9 cellular contexts compared by ENCODE assay signal in the genomic region with DNA sequence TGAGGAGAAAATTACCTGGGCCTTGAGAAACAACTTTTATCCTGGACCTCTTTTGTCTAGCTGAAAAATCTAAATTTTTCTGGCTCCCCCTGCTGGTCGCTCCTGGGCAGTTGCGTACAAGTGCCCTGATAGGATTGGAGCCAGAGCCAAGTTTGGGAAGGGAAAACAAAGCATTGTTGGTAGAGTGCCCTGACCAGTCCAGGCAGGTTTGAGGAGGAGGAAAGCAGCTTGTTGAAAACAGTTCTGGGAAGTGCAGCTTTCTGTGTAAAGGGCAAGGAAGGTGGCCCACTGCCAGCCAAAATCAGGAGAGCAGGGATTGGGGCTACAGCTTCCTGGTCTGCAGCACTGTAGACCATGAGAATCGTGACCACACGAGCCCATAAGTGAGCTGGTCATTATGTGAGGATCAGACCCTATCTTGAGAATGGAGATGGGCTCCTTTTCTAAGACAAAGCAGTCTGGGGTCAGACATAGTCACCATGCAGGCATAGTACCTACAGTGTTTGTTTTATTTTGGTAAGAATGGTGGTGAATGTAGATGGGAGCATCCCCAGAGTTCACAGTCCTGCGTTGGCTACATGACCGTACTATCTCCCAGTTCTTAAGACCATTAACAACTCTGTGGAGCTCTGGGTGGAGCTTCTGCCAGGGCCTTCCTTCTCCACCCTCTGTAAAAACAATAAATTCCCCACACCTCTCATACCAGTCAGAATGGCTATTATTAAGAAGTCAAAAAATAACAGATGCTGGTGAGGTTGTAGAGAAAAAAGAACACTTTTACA. TPM values are rescaled to one million over a fixed set of nuclear protein-coding genes. Genes with fewer than 3 reads are reported as not detected.
DNase-seq lines count a peak whose midpoint lies in the region; ATAC-seq and TF ChIP-seq lines count a peak whose summit lies in the region.
"Had no signal": no experiment of that assay in that cellular context is flagged by ENCODE, and none has a peak within 500 bp of the region (broad histone marks: within the 10 kb centered on the region; RNA-seq: fewer than 3 reads in every experiment).

No MANE protein-coding gene starts in this region.

- no peaks in the 10 kb centered on the region for H3K36me3 ChIP-seq in left ventricle myocardium inferior
- H3K36me3 ChIP-seq in vagina: no peaks in the 10 kb centered on the region

- H3K4me3 ChIP-seq in left ventricle myocardium inferior: peak overlapping the region; percentile 5
- no peak overlapping the region for H3K4me3 ChIP-seq in vagina
- H3K4me3 ChIP-seq: SK-N-MC had no signal

- intact Hi-C loops in left ventricle myocardium inferior (cut with micrococcal nuclease) (no loop called here), posterior cingulate gyrus (cut with DNase I) (no loop called here), vagina (cut with DNase I) (no loop called here)

- no peaks in the 10 kb centered on the region for H3K27me3 ChIP-seq in left ventricle myocardium inferior (ENCODE audit: low read depth)
- no peaks in the 10 kb centered on the region for H3K27me3 ChIP-seq in vagina

- DNase-seq in DMS 273 treated with DMSO at 0.1 percent for 48 hours (lab: John Stamatoyannopoulos, UW) (peak; percentile 29), T follicular helper cell (ENCODE audit: low read depth) (peak; percentile 50), anterior cingulate cortex (lab: John Stamatoyannopoulos, UW) (peak in 44 of 58 donors; percentile 13 to 82 (median 47)), left ventricle myocardium inferior (peak; percentile 57), posterior cingulate gyrus (peak in 7 of 10 donors; percentile 50 to 94 (median 74)), vagina (ENCODE audit: extremely low spot score in 2 of 2) (no peak)

- H3K27ac ChIP-seq in left ventricle myocardium inferior (replicated peaks) (peak overlapping the region; percentile 63), vagina (peak overlapping the region; percentile 70)
- H3K27ac ChIP-seq: SK-N-MC had no signal

- no peak for TF ChIP-seq POLR2A in vagina (IDR thresholded peaks at IDR 0.05)

- H3K4me1 ChIP-seq in left ventricle myocardium inferior (peaks cover 11% of the 10 kb centered on the region), vagina (peaks cover 7% of the 10 kb centered on the region)

- peaks cover 7% of the 10 kb centered on the region for H3K9me3 ChIP-seq in left ventricle myocardium inferior (replicated peaks)
- peaks cover 3% of the 10 kb centered on the region for H3K9me3 ChIP-seq in vagina

- TF ChIP-seq CTCF in LNCAP (IDR thresholded peaks at IDR 0.05) (peak; percentile 95), left ventricle myocardium inferior (IDR thresholded peaks at IDR 0.05; ENCODE audit: borderline replicate concordance) (peak; percentile 91), vagina (IDR thresholded peaks at IDR 0.05) (peak; percentile 67 to 86 (median 80))

- no peak for ATAC-seq in HG03439 (IDR thresholded peaks at IDR 0.05; ENCODE audit: unreplicated experiment)

RNA-seq across cellular contexts. Expression of a gene that starts 21.3 kb away (rescaled TPM):
- total RNA-seq in left ventricle myocardium inferior: 11.1 TPM
- total RNA-seq in vagina: 32.4 TPM

RNA-seq across cellular contexts. Expression of a gene that starts 32.6 kb away (rescaled TPM):
- 13.2 TPM for total RNA-seq in left ventricle myocardium inferior
- 18.4 TPM for total RNA-seq in vagina

Comparison
In these comparisons a context has a peak if more than half of its experiments do, and no peak if none do; other contexts are left out.
1. DNase-seq: peak in DMS 273 treated with DMSO at 0.1 percent for 48 hours (single experiment), T follicular helper cell (single experiment), anterior cingulate cortex (44 of 58), left ventricle myocardium inferior (single experiment) and posterior cingulate gyrus (7 of 10); none in vagina (0 of 2).
2. Peak in every context shown above with its lines, with median percentiles within 50 percentile points of each other: CTCF ChIP-seq.